ENCODE assay signal across 20 cellular contexts in the genomic region with DNA sequence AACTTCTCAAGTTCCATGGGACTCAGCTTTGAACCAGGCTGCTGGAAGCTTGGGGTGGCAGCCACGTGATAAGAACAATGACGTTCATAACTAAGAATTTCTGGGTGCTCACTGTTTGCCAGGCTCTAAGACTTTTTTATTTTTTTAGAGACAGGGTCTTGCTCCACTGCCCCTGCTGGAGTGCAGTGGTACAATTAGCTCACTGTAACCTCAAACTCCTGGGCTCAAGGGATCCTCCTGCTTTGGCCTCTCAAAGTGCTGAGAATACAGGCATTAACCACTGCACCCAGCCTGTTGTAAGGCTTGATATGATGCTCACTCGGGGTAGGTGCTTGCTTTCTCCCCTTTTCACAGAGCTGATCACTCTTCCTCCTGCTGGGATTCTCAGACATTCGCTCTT. TPM values are rescaled to one million over a fixed set of nuclear protein-coding genes. Genes with fewer than 3 reads are reported as not detected.
"Had no signal": no experiment of that assay in that cellular context is flagged by ENCODE, and none has a peak within 500 bp of the region (broad histone marks: within the 10 kb centered on the region; RNA-seq: fewer than 3 reads in every experiment).

No MANE protein-coding gene starts in this region.

- H3K4me2 ChIP-seq: smooth muscle cell had no signal

- H3K4me1 ChIP-seq: lower lobe of right lung, parathyroid adenoma, upper lobe of right lung had no signal

- H3K36me3 ChIP-seq: upper lobe of right lung had no signal

- H3K27ac ChIP-seq: lower lobe of right lung, parathyroid adenoma, upper lobe of right lung had no signal

- H3K36me3 Mint-ChIP-seq: activated naive CD8-positive, alpha-beta T cell treated with anti-CD3 and anti-CD28 coated beads, Interleukin-2, amount 10 ng/mL, durations not matched to agents 7 days and 5 days; natural killer cell treated with Interleukin-12 subunit alpha and Interleukin-12 subunit beta and Interleukin-15 and Interleukin-18, amount 100 ng/mL, for 72 hours; WTC11 had no signal

- H3K27ac Mint-ChIP-seq: activated CD4-positive, alpha-beta T cell treated with anti-CD3 and anti-CD28 coated beads for 36 hours; activated CD8-positive, alpha-beta memory T cell treated with anti-CD3 and anti-CD28 coated beads, Interleukin-2, amount 10 ng/mL, durations not matched to agents 7 days and 5 days; activated naive CD8-positive, alpha-beta T cell treated with anti-CD3 and anti-CD28 coated beads, Interleukin-2, amount 10 ng/mL, durations not matched to agents 7 days and 5 days; natural killer cell treated with Interleukin-12 subunit alpha and Interleukin-12 subunit beta and Interleukin-15 and Interleukin-18, amount 100 ng/mL, for 72 hours; stimulated activated naive CD8-positive, alpha-beta T cell treated with anti-CD3 and anti-CD28 coated beads, Interleukin-15, amount 100 ng/mL, for 72 hours; WTC11 had no signal

- H3K4me3 Mint-ChIP-seq: activated CD4-positive, alpha-beta T cell treated with anti-CD3 and anti-CD28 coated beads for 36 hours; activated CD8-positive, alpha-beta memory T cell treated with anti-CD3 and anti-CD28 coated beads, Interleukin-2, amount 10 ng/mL, durations not matched to agents 7 days and 5 days; activated naive CD8-positive, alpha-beta T cell treated with anti-CD3 and anti-CD28 coated beads, Interleukin-2, amount 10 ng/mL, durations not matched to agents 7 days and 5 days; natural killer cell treated with Interleukin-12 subunit alpha and Interleukin-12 subunit beta and Interleukin-15 and Interleukin-18, amount 100 ng/mL, for 72 hours; stimulated activated naive CD8-positive, alpha-beta T cell treated with anti-CD3 and anti-CD28 coated beads, Interleukin-15, amount 100 ng/mL, for 72 hours; WTC11 had no signal

- H3K9ac ChIP-seq: parathyroid adenoma had no signal

- H3K4me3 ChIP-seq: dorsolateral prefrontal cortex, lower lobe of right lung, smooth muscle cell, upper lobe of right lung had no signal

- DNase-seq: activated CD4-positive, alpha-beta T cell treated with anti-CD3 and anti-CD28 coated beads for 36 hours; activated CD4-positive, alpha-beta T cell treated with anti-CD3 and anti-CD28 coated beads, Interleukin-2, amount 50 U/mL, for 48 hours; activated CD8-positive, alpha-beta memory T cell treated with anti-CD3 and anti-CD28 coated beads, Interleukin-2, amount 10 ng/mL, durations not matched to agents 7 days and 5 days; activated naive CD4-positive, alpha-beta T cell; activated naive CD8-positive, alpha-beta T cell treated with anti-CD3 and anti-CD28 coated beads, Interleukin-2, amount 10 ng/mL, durations not matched to agents 7 days and 5 days; amygdala; foreskin melanocyte; glutamatergic neuron; hypothalamus; islet precursor cell; lower lobe of right lung; stimulated activated CD4-positive, alpha-beta T cell treated with anti-CD3 and anti-CD28 coated beads, Interleukin-4, amount 100 ng/mL, for 1 hour; stimulated activated naive CD8-positive, alpha-beta T cell treated with anti-CD3 and anti-CD28 coated beads, Interleukin-15, amount 100 ng/mL, for 72 hours; upper lobe of right lung had no signal

- H3K9me3 ChIP-seq: lower lobe of right lung, upper lobe of right lung had no signal

- H3K27me3 ChIP-seq: upper lobe of right lung had no signal

- H3K9me3 Mint-ChIP-seq: activated naive CD8-positive, alpha-beta T cell treated with anti-CD3 and anti-CD28 coated beads, Interleukin-2, amount 10 ng/mL, durations not matched to agents 7 days and 5 days; natural killer cell treated with Interleukin-12 subunit alpha and Interleukin-12 subunit beta and Interleukin-15 and Interleukin-18, amount 100 ng/mL, for 72 hours; stimulated activated naive CD8-positive, alpha-beta T cell treated with anti-CD3 and anti-CD28 coated beads, Interleukin-15, amount 100 ng/mL, for 72 hours; WTC11 had no signal

- ATAC-seq: activated CD4-positive, alpha-beta T cell treated with anti-CD3 and anti-CD28 coated beads for 36 hours; activated CD8-positive, alpha-beta memory T cell treated with anti-CD3 and anti-CD28 coated beads, Interleukin-2, amount 10 ng/mL, durations not matched to agents 7 days and 5 days; lower lobe of right lung; sciatic nerve; stimulated activated naive CD8-positive, alpha-beta T cell treated with anti-CD3 and anti-CD28 coated beads, Interleukin-15, amount 100 ng/mL, for 72 hours; upper lobe of right lung; WTC11 had no signal

RNA-seq across cellular contexts. Expression of a gene that starts 38.7 kb away (rescaled TPM):
- total RNA-seq: activated naive CD8-positive, alpha-beta T cell treated with anti-CD3 and anti-CD28 coated beads, Interleukin-2, amount 10 ng/mL, durations not matched to agents 7 days and 5 days had no signal
